In the genomic region with DNA sequence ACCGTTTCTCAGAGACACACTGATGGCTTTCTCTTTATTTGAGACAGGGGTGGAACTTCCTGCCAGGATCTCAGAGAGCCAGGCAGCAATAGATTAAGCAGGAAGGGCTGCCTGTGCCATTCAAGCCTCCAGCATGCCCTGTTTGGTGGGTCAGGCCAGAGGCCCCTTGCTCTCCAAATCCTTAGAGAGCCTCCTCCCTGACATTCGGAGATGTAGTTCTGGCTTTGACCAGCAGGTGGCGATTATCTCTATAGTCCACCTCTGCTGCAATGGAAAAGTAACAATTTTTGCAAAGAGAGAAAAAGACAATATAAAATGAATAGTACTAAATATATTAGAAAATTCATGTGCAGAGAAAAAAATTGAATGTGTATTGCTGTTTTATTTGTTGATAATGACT, we compare ENCODE assay signal across 8 cellular contexts.
DNase-seq lines count a peak whose midpoint lies in the region; ATAC-seq, FAIRE-seq and TF ChIP-seq lines count a peak whose summit lies in the region.

No MANE protein-coding gene starts in this region.

- H3K27ac ChIP-seq in K562 (ENCODE audit: extremely low read depth, low read depth, low read length), result no peak overlapping the region

- no peak overlapping the region for H3K9ac ChIP-seq in K562 (ENCODE audit: insufficient read depth in 1 of 2, low read depth in 2 of 2, low read length in 2 of 2)

- in situ Hi-C loops in SK-MEL-5 (cut with HindIII; ENCODE audit: low pct_unique_long_range_greater_than_20kb, low sequenced_read_pairs) (no loop called here), K562 (cut with MboI) (no loop called here)

- CTCF ChIA-PET in K562 (lab: Yijun Ruan, JAX; ENCODE audit: low intra/inter-chr PET ratio), result interaction anchor here (0.7 kb wide), 1 partner anchor 278 kb away, joined by 4 read pairs; no protein-coding TSS in a partner anchor

- BruUV-seq in K562 (replicated peaks; lab: Mats Ljungman, UMichigan), result no TSS peak

- no peaks in the 10 kb centered on the region for H3K4me1 ChIP-seq in K562 (replicated peaks in 1 of 2; ENCODE audit: control insufficient read depth in 2 of 2, insufficient read depth in 2 of 2, low read length in 2 of 2)

- H3K4me2 ChIP-seq in K562 (ENCODE audit: insufficient read depth, low read length), result no peak overlapping the region

- peak; percentile 36 to 63 (median 61) for TF ChIP-seq CTCF in K562 (IDR thresholded peaks at IDR 0.05 in 2 of 3, conservative IDR thresholded peaks at IDR 0.05 in 1 of 3; ENCODE audit: insufficient read depth in 2 of 3, low read depth in 1 of 3, low read length in 3 of 3)

- H3K4me3 ChIP-seq in K562, result no peak overlapping the region

- H3K79me2 ChIP-seq in K562 (ENCODE audit: control insufficient read depth, insufficient read depth, low read length), result no peaks in the 10 kb centered on the region

- peak; percentile 75 for FAIRE-seq in GM19239 (lab: Jason Lieb, UNC)
- FAIRE-seq in K562 (lab: Jason Lieb, UNC), result no peak

- ATAC-seq in K562 (peak; percentile 76), GM18873 (IDR thresholded peaks at IDR 0.05; ENCODE audit: low FRiP score, unreplicated experiment) (no peak), HG03342 (IDR thresholded peaks at IDR 0.05; ENCODE audit: unreplicated experiment) (no peak)

- TF ChIP-seq POLR2A in K562 (conservative IDR thresholded peaks at IDR 0.05), result no peak

- H2AFZ ChIP-seq in K562 (ENCODE audit: low read depth, low read length), result no peak overlapping the region

- TF ChIP-seq EP300 in K562 (IDR thresholded peaks at IDR 0.05; ENCODE audit: low read length), result no peak

- no peaks in the 10 kb centered on the region for H3K27me3 ChIP-seq in K562 (ENCODE audit: control insufficient read depth in 2 of 2, insufficient read depth in 2 of 2, low read length in 2 of 2)

- peak in 1 of 2 experiments; percentile 42; a peak in 1 of 4 replicates for TF ChIP-seq RAD21 in K562 (CRISPR knock-in tag; conservative IDR thresholded peaks at IDR 0.05 in 1 of 2, IDR thresholded peaks at IDR 0.05 in 1 of 2)

- intact Hi-C loops in K562 (cut with micrococcal nuclease), result no loop called here

- 7% methylated on average over 3 of the region's 3 CpGs for WGBS in K562 (ENCODE audit: insufficient coverage, low coverage, missing lambda C conversion rate)

- POLR2A ChIA-PET in K562 (lab: Yijun Ruan, JAX), result no interaction called here

- H3K9me3 ChIP-seq in K562 (replicated peaks; ENCODE audit: control insufficient read depth, insufficient read depth, low read depth, low read length), result no peaks in the 10 kb centered on the region

- H3K36me3 ChIP-seq in K562 (ENCODE audit: control insufficient read depth, insufficient read depth, low read length), result no peaks in the 10 kb centered on the region

- no peaks in the 10 kb centered on the region for H4K20me1 ChIP-seq in K562 (replicated peaks; ENCODE audit: control insufficient read depth, insufficient read depth, low read length)

- no peaks in the 10 kb centered on the region for H3K9me1 ChIP-seq in K562 (ENCODE audit: control insufficient read depth, insufficient read depth, low read length)

- DNase-seq in GM19239 (ENCODE audit: insufficient read length, low spot score) (no peak), SK-MEL-5 (ENCODE audit: low read depth, low spot score) (peak; percentile 54), K562 (ENCODE audit: extremely low read depth in 1 of 4, low spot score in 3 of 4) (peak; percentile 21 to 56 (median 44)), kidney tubule cell (ENCODE audit: low spot score) (peak; percentile 48), NCI-H2196 treated with DMSO at 0.1 percent for 48 hours (lab: John Stamatoyannopoulos, UW; ENCODE audit: unreplicated experiment) (no peak)
- DNase-seq in stimulated activated CD4-positive, alpha-beta T cell treated with anti-CD3 and anti-CD28 coated beads, Interleukin-4, amount 100 ng/mL, for 4 hours, result peak; percentile 26 to 62

TF ChIP-seq in K562, 482 proteins besides CTCF, POLR2A, EP300 and RAD21:
- TF ChIP-seq HNRNPK (IDR thresholded peaks at IDR 0.05; ENCODE audit: low read depth, low read length, poor library complexity, severe bottlenecking) (no peak), NFIC (IDR thresholded peaks at IDR 0.05) (no peak), SMARCE1 (IDR thresholded peaks at IDR 0.05) (no peak), ZNF696 (CRISPR knock-in tag; conservative IDR thresholded peaks at IDR 0.05) (no peak), ZNF324 (CRISPR knock-in tag; IDR thresholded peaks at IDR 0.05) (no peak), CREB1 (IDR thresholded peaks at IDR 0.05) (no peak), CREB1 (CRISPR knock-in tag; IDR thresholded peaks at IDR 0.05) (no peak), HNRNPH1 (optimal IDR thresholded peaks at IDR 0.05; ENCODE audit: low read depth, low read length) (no peak), L3MBTL2 (IDR thresholded peaks at IDR 0.05) (no peak), KDM5B (IDR thresholded peaks at IDR 0.05; ENCODE audit: insufficient replicate concordance, low read depth, low read length) (no peak), BMI1 (IDR thresholded peaks at IDR 0.05; ENCODE audit: low read length) (no peak), ZNF197 (CRISPR knock-in tag; IDR thresholded peaks at IDR 0.05; ENCODE audit: low read depth) (no peak), ZNF717 (CRISPR knock-in tag; IDR thresholded peaks at IDR 0.05) (no peak)
- TF ChIP-seq, protein P1, sequence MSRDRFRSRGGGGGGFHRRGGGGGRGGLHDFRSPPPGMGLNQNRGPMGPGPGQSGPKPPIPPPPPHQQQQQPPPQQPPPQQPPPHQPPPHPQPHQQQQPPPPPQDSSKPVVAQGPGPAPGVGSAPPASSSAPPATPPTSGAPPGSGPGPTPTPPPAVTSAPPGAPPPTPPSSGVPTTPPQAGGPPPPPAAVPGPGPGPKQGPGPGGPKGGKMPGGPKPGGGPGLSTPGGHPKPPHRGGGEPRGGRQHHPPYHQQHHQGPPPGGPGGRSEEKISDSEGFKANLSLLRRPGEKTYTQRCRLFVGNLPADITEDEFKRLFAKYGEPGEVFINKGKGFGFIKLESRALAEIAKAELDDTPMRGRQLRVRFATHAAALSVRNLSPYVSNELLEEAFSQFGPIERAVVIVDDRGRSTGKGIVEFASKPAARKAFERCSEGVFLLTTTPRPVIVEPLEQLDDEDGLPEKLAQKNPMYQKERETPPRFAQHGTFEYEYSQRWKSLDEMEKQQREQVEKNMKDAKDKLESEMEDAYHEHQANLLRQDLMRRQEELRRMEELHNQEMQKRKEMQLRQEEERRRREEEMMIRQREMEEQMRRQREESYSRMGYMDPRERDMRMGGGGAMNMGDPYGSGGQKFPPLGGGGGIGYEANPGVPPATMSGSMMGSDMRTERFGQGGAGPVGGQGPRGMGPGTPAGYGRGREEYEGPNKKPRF (IDR thresholded peaks at IDR 0.05; ENCODE audit: low read depth, low read length), result no peak
- TF ChIP-seq, protein P2, sequence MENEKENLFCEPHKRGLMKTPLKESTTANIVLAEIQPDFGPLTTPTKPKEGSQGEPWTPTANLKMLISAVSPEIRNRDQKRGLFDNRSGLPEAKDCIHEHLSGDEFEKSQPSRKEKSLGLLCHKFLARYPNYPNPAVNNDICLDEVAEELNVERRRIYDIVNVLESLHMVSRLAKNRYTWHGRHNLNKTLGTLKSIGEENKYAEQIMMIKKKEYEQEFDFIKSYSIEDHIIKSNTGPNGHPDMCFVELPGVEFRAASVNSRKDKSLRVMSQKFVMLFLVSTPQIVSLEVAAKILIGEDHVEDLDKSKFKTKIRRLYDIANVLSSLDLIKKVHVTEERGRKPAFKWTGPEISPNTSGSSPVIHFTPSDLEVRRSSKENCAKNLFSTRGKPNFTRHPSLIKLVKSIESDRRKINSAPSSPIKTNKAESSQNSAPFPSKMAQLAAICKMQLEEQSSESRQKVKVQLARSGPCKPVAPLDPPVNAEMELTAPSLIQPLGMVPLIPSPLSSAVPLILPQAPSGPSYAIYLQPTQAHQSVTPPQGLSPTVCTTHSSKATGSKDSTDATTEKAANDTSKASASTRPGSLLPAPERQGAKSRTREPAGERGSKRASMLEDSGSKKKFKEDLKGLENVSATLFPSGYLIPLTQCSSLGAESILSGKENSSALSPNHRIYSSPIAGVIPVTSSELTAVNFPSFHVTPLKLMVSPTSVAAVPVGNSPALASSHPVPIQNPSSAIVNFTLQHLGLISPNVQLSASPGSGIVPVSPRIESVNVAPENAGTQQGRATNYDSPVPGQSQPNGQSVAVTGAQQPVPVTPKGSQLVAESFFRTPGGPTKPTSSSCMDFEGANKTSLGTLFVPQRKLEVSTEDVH (IDR thresholded peaks at IDR 0.05; ENCODE audit: low read depth, partially characterized antibody), result no peak
- TF ChIP-seq, protein P3, sequence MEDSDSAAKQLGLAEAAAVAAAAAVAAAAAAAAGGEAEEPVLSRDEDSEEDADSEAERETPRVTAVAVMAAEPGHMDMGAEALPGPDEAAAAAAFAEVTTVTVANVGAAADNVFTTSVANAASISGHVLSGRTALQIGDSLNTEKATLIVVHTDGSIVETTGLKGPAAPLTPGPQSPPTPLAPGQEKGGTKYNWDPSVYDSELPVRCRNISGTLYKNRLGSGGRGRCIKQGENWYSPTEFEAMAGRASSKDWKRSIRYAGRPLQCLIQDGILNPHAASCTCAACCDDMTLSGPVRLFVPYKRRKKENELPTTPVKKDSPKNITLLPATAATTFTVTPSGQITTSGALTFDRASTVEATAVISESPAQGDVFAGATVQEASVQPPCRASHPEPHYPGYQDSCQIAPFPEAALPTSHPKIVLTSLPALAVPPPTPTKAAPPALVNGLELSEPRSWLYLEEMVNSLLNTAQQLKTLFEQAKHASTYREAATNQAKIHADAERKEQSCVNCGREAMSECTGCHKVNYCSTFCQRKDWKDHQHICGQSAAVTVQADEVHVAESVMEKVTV (CRISPR knock-in tag; IDR thresholded peaks at IDR 0.05), result no peak
- TF ChIP-seq, protein P4, sequence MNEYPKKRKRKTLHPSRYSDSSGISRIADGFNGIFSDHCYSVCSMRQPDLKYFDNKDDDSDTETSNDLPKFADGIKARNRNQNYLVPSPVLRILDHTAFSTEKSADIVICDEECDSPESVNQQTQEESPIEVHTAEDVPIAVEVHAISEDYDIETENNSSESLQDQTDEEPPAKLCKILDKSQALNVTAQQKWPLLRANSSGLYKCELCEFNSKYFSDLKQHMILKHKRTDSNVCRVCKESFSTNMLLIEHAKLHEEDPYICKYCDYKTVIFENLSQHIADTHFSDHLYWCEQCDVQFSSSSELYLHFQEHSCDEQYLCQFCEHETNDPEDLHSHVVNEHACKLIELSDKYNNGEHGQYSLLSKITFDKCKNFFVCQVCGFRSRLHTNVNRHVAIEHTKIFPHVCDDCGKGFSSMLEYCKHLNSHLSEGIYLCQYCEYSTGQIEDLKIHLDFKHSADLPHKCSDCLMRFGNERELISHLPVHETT (CRISPR knock-in tag; conservative IDR thresholded peaks at IDR 0.05 in 1 of 2, IDR thresholded peaks at IDR 0.05 in 1 of 2), result no peak
- TF ChIP-seq, protein P5, sequence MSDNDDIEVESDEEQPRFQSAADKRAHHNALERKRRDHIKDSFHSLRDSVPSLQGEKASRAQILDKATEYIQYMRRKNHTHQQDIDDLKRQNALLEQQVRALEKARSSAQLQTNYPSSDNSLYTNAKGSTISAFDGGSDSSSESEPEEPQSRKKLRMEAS (CRISPR knock-in tag; IDR thresholded peaks at IDR 0.05), result no peak

Comparison
In these comparisons a context has a peak if more than half of its experiments do, and no peak if none do; other contexts are left out.
1. DNase-seq: peak in SK-MEL-5 (single experiment), K562 (4 of 4), kidney tubule cell (single experiment) and stimulated activated CD4-positive, alpha-beta T cell treated with anti-CD3 and anti-CD28 coated beads, Interleukin-4, amount 100 ng/mL, for 4 hours (2 of 2); none in GM19239 (single experiment) and NCI-H2196 treated with DMSO at 0.1 percent for 48 hours (single experiment).